In the genomic region with DNA sequence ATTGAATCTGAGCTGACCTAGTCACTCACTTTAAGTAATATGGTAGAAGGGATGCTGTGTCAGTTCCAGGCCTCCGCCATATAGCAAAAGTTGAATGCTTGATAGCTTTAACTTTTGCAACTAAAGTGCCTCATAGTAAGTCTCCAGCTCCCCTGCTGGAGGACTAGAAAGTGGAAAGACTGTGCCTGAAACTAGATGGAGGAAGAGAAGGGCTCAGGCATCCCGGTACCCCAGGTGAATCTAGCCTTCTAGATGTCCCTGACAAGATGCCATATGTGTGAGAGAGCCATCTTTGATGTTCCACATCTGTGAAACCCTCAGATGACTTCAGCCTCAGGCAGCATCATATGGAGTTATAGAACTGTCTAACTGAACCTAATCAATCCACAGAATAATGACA, we compare ENCODE assay signal across 26 cellular contexts. TPM values are rescaled to one million over a fixed set of nuclear protein-coding genes. Genes with fewer than 3 reads are reported as not detected.
A peak's percentile ranks its signal among the peaks of the same experiment; 100 is the strongest.
DNase-seq lines count a peak whose midpoint lies in the region; ATAC-seq, FAIRE-seq and TF ChIP-seq lines count a peak whose summit lies in the region.
"Had no signal": no experiment of that assay in that cellular context is flagged by ENCODE, and none has a peak within 500 bp of the region (broad histone marks: within the 10 kb centered on the region; RNA-seq: fewer than 3 reads in every experiment).

No MANE protein-coding gene starts in this region.

- peak; percentile 66 for ATAC-seq in HepG2
- no peak for ATAC-seq in right lobe of liver
- ATAC-seq in Panc1: no peak
- no peak for ATAC-seq in HG03354 (IDR thresholded peaks at IDR 0.05; ENCODE audit: poor library complexity, severe bottlenecking, unreplicated experiment)
- ATAC-seq: GM12878 had no signal

- TF ChIP-seq EP300 in HepG2 (IDR thresholded peaks at IDR 0.05; ENCODE audit: low read depth in 2 of 2, low read length in 2 of 2): no peak
- no peak for TF ChIP-seq EP300 in HepG2 (CRISPR knock-in tag; IDR thresholded peaks at IDR 0.05; ENCODE audit: borderline replicate concordance)

- BruUV-seq in HepG2 (replicated peaks; lab: Mats Ljungman, UMichigan) (no TSS peak), Panc1 (replicated peaks; lab: Mats Ljungman, UMichigan) (no TSS peak)

- H3K4me3 ChIP-seq in HepG2 (replicated peaks in 1 of 3; ENCODE audit: insufficient read depth in 1 of 3, low read depth in 2 of 3, low read length in 3 of 3): no peak overlapping the region
- no peak overlapping the region for H3K4me3 ChIP-seq in right lobe of liver
- no peak overlapping the region for H3K4me3 ChIP-seq in Panc1 (ENCODE audit: low read depth in 2 of 2, low read length in 2 of 2)
- H3K4me3 ChIP-seq: BLaER1, GM12878 had no signal

- TF ChIP-seq CTCF in HepG2 (CRISPR knock-in tag; IDR thresholded peaks at IDR 0.05) (no peak), right lobe of liver (IDR thresholded peaks at IDR 0.05) (no peak), Panc1 (IDR thresholded peaks at IDR 0.05) (0 out of 2 replicates have a peak, but pooled peaks have one; percentile 9)

- H3K4me1 ChIP-seq in HepG2 (ENCODE audit: insufficient read depth, low read length): peaks cover 12% of the 10 kb centered on the region
- no peaks in the 10 kb centered on the region for H3K4me1 ChIP-seq in right lobe of liver
- H3K4me1 ChIP-seq in Panc1 (ENCODE audit: control insufficient read depth, insufficient read depth, low read length): no peaks in the 10 kb centered on the region
- H3K4me1 ChIP-seq: BE2C, BLaER1 had no signal

- FAIRE-seq in HepG2 (lab: Jason Lieb, UNC): no peak
- FAIRE-seq: GM12878, GM12892, GM18507 had no signal

- TF ChIP-seq POLR2A in HepG2 (IDR thresholded peaks at IDR 0.05; ENCODE audit: insufficient read depth in 1 of 2, low read depth in 2 of 2, low read length in 2 of 2) (no peak), right lobe of liver (IDR thresholded peaks at IDR 0.05) (no peak)

- no peaks in the 10 kb centered on the region for H3K36me3 ChIP-seq in HepG2 (replicated peaks in 1 of 2; ENCODE audit: control insufficient read depth in 1 of 2, insufficient read depth in 2 of 2, low read length in 2 of 2)
- no peaks in the 10 kb centered on the region for H3K36me3 ChIP-seq in right lobe of liver
- no peaks in the 10 kb centered on the region for H3K36me3 ChIP-seq in Panc1 (ENCODE audit: control insufficient read depth, insufficient read depth, low read length)
- H3K36me3 ChIP-seq: BE2C, BLaER1 had no signal

- intact Hi-C loops in HepG2 (cut with micrococcal nuclease; ENCODE audit: unreplicated experiment): no loop called here
- intact Hi-C loops in right lobe of liver (cut with DNase I): no loop called here
- intact Hi-C loops in Panc1 (cut with micrococcal nuclease; ENCODE audit: unreplicated experiment): no loop called here

- H3K9ac ChIP-seq in HepG2 (ENCODE audit: insufficient read depth, low read depth, low read length): no peak overlapping the region
- H3K9ac ChIP-seq: BLaER1 had no signal

- in situ Hi-C loops in HepG2 (cut with HindIII; ENCODE audit: extremely low pct_ligation_motif_present, low pct_unique_long_range_greater_than_20kb) (loop anchor here (10.0 to 25.0 kb wide), 2 partner anchors 413 to 659 kb away; no protein-coding TSS in a partner anchor), Panc1 (cut with HindIII; ENCODE audit: low pct_unique_long_range_greater_than_20kb, low sequenced_read_pairs) (no loop called here)

- H2AFZ ChIP-seq in HepG2 (ENCODE audit: low read length): no peak overlapping the region

- DNase-seq in HepG2 (ENCODE audit: low spot score): no peak
- no peak for DNase-seq in right lobe of liver
- no peak for DNase-seq in Panc1 (ENCODE audit: low read depth, low spot score)
- no peak for DNase-seq in NCI-H524 treated with DMSO at 0.1 percent for 48 hours (lab: John Stamatoyannopoulos, UW)
- DNase-seq: ACHN; BE2C; C1 segment of cervical spinal cord; CD4-positive, alpha-beta memory T cell; CD4-positive, CD25-positive, alpha-beta regulatory T cell; CD8-positive, alpha-beta memory T cell; COR-L47; DMS 273 treated with DMSO at 0.1 percent for 48 hours; DMS153; DMS53; DMS79; DND-41; EL; GDM1 had no signal

- no peak overlapping the region for H3K27ac ChIP-seq in HepG2 (ENCODE audit: extremely low read length, insufficient read depth, low read length)
- H3K27ac ChIP-seq in right lobe of liver: no peak overlapping the region
- H3K27ac ChIP-seq in Panc1 (ENCODE audit: low read length): no peak overlapping the region
- H3K27ac ChIP-seq: 22Rv1, BLaER1 had no signal

- H3K4me2 ChIP-seq in HepG2 (ENCODE audit: low read depth, low read length): no peak overlapping the region
- H3K4me2 ChIP-seq: BLaER1 had no signal

- WGBS in HepG2 (ENCODE audit: low lambda C conversion rate): 44% methylated on average over 2 of the region's 2 CpGs
- WGBS in right lobe of liver (ENCODE audit: insufficient coverage, low coverage, low lambda C conversion rate, missing lambda C conversion rate): 69% methylated on average over 2 of the region's 2 CpGs

- H3K27me3 ChIP-seq in HepG2 (ENCODE audit: control insufficient read depth in 1 of 2, insufficient read depth in 2 of 2, low read length in 2 of 2): no peaks in the 10 kb centered on the region
- H3K27me3 ChIP-seq in right lobe of liver: peaks cover 0 to 12% of the 10 kb centered on the region in 2 donors
- H3K27me3 ChIP-seq in Panc1 (ENCODE audit: control insufficient read depth, insufficient read depth, low read length): peaks cover 4% of the 10 kb centered on the region; the same call in 1 of the 2 replicates

- H4K20me1 ChIP-seq in HepG2 (ENCODE audit: insufficient read depth, low read length): no peaks in the 10 kb centered on the region
- H4K20me1 ChIP-seq: BLaER1 had no signal

- POLR2A ChIA-PET in HepG2 (lab: Yijun Ruan, JAX) (no interaction called here), Panc1 (lab: Charles Lee) (no interaction called here)

- no peak for TF ChIP-seq RAD21 in HepG2 (CRISPR knock-in tag; IDR thresholded peaks at IDR 0.05)

- H3K79me2 ChIP-seq in HepG2 (ENCODE audit: insufficient read depth, low read length): no peaks in the 10 kb centered on the region

- CTCF ChIA-PET in HepG2 (lab: Yijun Ruan, JAX; ENCODE audit: low intra/inter-chr PET ratio, low total read pairs): no interaction called here
- CTCF ChIA-PET in Panc1 (lab: Charles Lee): no interaction called here

- H3K9me3 ChIP-seq in HepG2 (ENCODE audit: low read length): no peaks in the 10 kb centered on the region
- no peaks in the 10 kb centered on the region for H3K9me3 ChIP-seq in right lobe of liver
- H3K9me3 ChIP-seq in Panc1 (ENCODE audit: control insufficient read depth, insufficient read depth, low read depth, low read length): no peaks in the 10 kb centered on the region
- H3K9me3 ChIP-seq: BE2C, BLaER1 had no signal

TF ChIP-seq in HepG2, 621 proteins besides CTCF, POLR2A, EP300 and RAD21:
- TF ChIP-seq WIZ (CRISPR knock-in tag; IDR thresholded peaks at IDR 0.05): 0 out of 2 replicates have a peak, but pooled peaks have one; percentile 45
- TF ChIP-seq FOXM1 (CRISPR knock-in tag; IDR thresholded peaks at IDR 0.05): no peak
- peak; percentile 17; the same call in 1 of the 2 replicates for TF ChIP-seq STAG1 (CRISPR knock-in tag; IDR thresholded peaks at IDR 0.05)

RNA-seq across cellular contexts. Expression of a gene that starts 21.0 kb away (rescaled TPM):
- total RNA-seq in HepG2 (2016; rRNA removed; fragmentation: Illumina TruSeq; extraction: Trizol) (3.0 and 5.0 TPM in 2 replicates), right lobe of liver (not detected), Panc1 (2021; ENCODE audit: unreplicated experiment) (4.2 TPM)
- total RNA-seq in HepG2 (2016; cell fraction: cytosol; rRNA removed; fragmentation: Illumina TruSeq; extraction: Trizol; ENCODE audit: low read depth): 3.1 and 4.3 TPM in 2 replicates
- 2.5 and 4.2 TPM in 2 replicates for total RNA-seq in HepG2 (2016; cell fraction: insoluble cytoplasmic fraction; rRNA removed; fragmentation: Illumina TruSeq; extraction: Trizol)
- total RNA-seq in HepG2 (2016; cell fraction: membrane; rRNA removed; fragmentation: Illumina TruSeq; extraction: Trizol): 4.1 and 4.3 TPM in 2 replicates
- total RNA-seq in HepG2 (2016; cell fraction: nucleus; rRNA removed; fragmentation: Illumina TruSeq; extraction: Trizol): 9.0 and 9.1 TPM in 2 replicates
- polyA plus RNA-seq in HepG2 (2011; rRNA removed): 1.0 and 1.6 TPM in 2 replicates
- polyA plus RNA-seq in HepG2 (2011; cell fraction: cytosol; rRNA removed): 0.47 and 0.66 TPM in 2 replicates
- polyA plus RNA-seq in HepG2 (2011; cell fraction: nucleus; rRNA removed): 12.1 and 16.1 TPM in 2 replicates
- 7.7 and 7.9 TPM in 2 replicates for polyA plus RNA-seq in HepG2 (2012)
- 1.1 and 1.2 TPM in 2 replicates for polyA plus RNA-seq in HepG2 (2016; cell fraction: cytosol; fragmentation: Illumina TruSeq; extraction: Trizol; ENCODE audit: low read depth)
- polyA plus RNA-seq in HepG2 (2016; cell fraction: insoluble cytoplasmic fraction; fragmentation: Illumina TruSeq; extraction: Trizol; ENCODE audit: low read depth): 6.4 and 9.1 TPM in 2 replicates
- 3.3 and 4.0 TPM in 2 replicates for polyA plus RNA-seq in HepG2 (2016; cell fraction: membrane; fragmentation: Illumina TruSeq; extraction: Trizol; ENCODE audit: low read depth)
- polyA plus RNA-seq in HepG2 (2016; cell fraction: nucleus; fragmentation: Illumina TruSeq; extraction: Trizol; ENCODE audit: insufficient read depth, low read depth): 24.6 and 24.9 TPM in 2 replicates
- 0.82 and 6.6 TPM in 2 replicates for polyA minus RNA-seq in HepG2 (2011; rRNA and poly(A)+ RNA removed; ENCODE audit: low replicate concordance)
- polyA minus RNA-seq in HepG2 (2011; cell fraction: cytosol; rRNA and poly(A)+ RNA removed): 2.1 and 2.2 TPM in 2 replicates
- 16.4 and 25.8 TPM in 2 replicates for polyA minus RNA-seq in HepG2 (2011; cell fraction: nucleus; rRNA and poly(A)+ RNA removed)
- 3.2 TPM for polyA plus RNA-seq in Panc1 (2012; ENCODE audit: insufficient read length)
- total RNA-seq: CD4-positive, alpha-beta memory T cell; CD4-positive, CD25-positive, alpha-beta regulatory T cell; CD8-positive, alpha-beta memory T cell had no signal
- polyA plus RNA-seq: AG04450; CD14-positive monocyte; CD4-positive, alpha-beta memory T cell; CD4-positive, CD25-positive, alpha-beta regulatory T cell; CD8-positive, alpha-beta memory T cell had no signal
